Comparison of ENCODE assay signal across 1 cellular context in the genomic region with DNA sequence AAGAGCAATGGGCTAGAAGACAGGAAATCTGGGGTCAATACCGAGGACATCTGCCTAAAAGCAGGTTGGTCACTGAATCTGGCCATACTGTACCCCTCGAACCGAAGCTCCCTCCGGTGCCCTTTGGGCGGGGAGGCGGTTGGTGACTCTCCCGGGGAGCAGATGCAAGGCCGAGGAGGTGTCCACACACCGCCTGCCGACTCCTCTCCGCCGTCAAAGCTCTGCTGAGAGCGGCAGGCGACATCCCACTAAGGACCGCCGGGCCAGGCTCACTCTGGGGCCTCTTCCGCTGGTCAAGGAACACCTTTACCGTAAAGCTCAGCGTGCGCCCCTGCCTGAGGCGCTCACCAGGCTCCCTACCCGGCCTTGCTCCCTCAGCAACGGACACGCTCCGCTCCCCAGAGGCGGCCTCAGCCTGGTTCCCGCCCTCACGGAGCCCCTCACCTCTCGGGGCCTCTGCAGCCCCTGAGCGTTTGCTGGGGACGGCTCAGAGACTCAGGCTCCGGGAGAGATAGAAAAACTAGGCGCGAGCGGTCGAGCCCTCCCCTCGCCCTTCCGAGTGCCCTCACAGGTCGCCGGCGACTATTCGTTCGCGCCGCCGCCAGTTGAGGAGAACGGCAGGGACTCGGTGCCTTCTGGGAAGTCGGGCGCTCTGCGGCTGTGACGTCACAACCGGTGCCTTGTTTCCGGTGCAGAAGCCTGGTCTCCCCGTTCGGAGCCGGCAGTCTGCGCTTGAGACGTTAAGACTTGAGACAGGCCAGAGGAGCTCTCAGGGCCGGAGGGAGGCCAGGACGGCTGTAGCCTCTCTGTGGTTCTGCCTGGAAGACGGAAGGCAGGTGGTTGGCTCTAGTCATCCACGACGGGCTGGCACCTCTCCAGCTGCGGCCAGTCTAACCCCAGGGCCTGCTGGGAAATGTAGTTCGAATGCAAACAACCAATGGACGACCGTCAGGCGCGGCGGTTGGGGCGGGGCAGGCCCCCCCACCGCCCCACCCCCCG.
A peak's percentile ranks its signal among the peaks of the same experiment; 100 is the strongest.
TF ChIP-seq lines count a peak whose summit lies in the region.

A gene with protein sequence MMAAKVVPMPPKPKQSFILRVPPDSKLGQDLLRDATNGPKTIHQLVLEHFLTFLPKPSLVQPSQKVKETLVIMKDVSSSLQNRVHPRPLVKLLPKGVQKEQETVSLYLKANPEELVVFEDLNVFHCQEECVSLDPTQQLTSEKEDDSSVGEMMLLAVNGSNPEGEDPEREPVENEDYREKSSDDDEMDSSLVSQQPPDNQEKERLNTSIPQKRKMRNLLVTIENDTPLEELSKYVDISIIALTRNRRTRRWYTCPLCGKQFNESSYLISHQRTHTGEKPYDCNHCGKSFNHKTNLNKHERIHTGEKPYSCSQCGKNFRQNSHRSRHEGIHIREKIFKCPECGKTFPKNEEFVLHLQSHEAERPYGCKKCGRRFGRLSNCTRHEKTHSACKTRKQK (minus strand): TSS at position 616 of the 999 bp plus-strand sequence. CDS start 1,403 bp downstream, outside the sequence.

TF ChIP-seq in HEK293, 187 proteins besides CTCF, POLR2A, EP300 and RAD21 (continued from another document):
- TF ChIP-seq ZBTB10 (tag by site-specific recombination; IDR thresholded peaks at IDR 0.05), result peak; percentile 47; the same call in 1 of the 2 replicates
- TF ChIP-seq, protein P1, sequence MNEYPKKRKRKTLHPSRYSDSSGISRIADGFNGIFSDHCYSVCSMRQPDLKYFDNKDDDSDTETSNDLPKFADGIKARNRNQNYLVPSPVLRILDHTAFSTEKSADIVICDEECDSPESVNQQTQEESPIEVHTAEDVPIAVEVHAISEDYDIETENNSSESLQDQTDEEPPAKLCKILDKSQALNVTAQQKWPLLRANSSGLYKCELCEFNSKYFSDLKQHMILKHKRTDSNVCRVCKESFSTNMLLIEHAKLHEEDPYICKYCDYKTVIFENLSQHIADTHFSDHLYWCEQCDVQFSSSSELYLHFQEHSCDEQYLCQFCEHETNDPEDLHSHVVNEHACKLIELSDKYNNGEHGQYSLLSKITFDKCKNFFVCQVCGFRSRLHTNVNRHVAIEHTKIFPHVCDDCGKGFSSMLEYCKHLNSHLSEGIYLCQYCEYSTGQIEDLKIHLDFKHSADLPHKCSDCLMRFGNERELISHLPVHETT (tag by site-specific recombination; IDR thresholded peaks at IDR 0.05), result peak; percentile 78
